8 cellular contexts compared by ENCODE assay signal in genomic region chr15:48963524-48964113, GRCh38. TPM values are rescaled to one million over a fixed set of nuclear protein-coding genes. Genes with fewer than 3 reads are reported as not detected.
DNase-seq lines count a peak whose midpoint lies in the region; FAIRE-seq and TF ChIP-seq lines count a peak whose summit lies in the region.

Gene SHC4 (minus strand): TSS chr15:48963919. CDS start chr15:48963015, 904 bp downstream.

- H3K27me3 Mint-ChIP-seq in T-helper 2 cell treated with Interferon-gamma antibody and Interleukin-4, amounts not matched to agents 5 μg/mL and 100 μg/mL, for 36 hours (ENCODE audit: low read depth): no peaks in the 10 kb centered on the region

- DNase-seq in AG04449 (ENCODE audit: low read depth, low spot score) (no peak), GM12891 (ENCODE audit: insufficient read length, low spot score) (peak; percentile 27), LoVo (ENCODE audit: low spot score) (peak; percentile 83), epithelial cell of esophagus (ENCODE audit: low read depth) (peak; percentile 83), lung microvascular endothelial cell (ENCODE audit: low read depth in 2 of 2) (peak; percentile 81 to 87), stromal cell of bone marrow (ENCODE audit: low read depth) (peak; percentile 69), cortex of kidney (lab: John Stamatoyannopoulos, UW) (no peak)
- peak; percentile 28 for DNase-seq in T-helper 2 cell treated with Interferon-gamma antibody and Interleukin-4, amounts not matched to agents 5 μg/mL and 100 μg/mL, for 36 hours (ENCODE audit: low spot score)

- FAIRE-seq in GM12891 (lab: Jason Lieb, UNC): peak; percentile 63

- peak within 1 kb of the TSS; percentile 67 for H3K4me3 ChIP-seq in AG04449 (ENCODE audit: low read depth, low read length)
- peak within 1 kb of the TSS; percentile 50 for H3K4me3 ChIP-seq in epithelial cell of esophagus (ENCODE audit: low read length)

- peak within 1 kb of the TSS; percentile 71 for H3K4me3 Mint-ChIP-seq in T-helper 2 cell treated with Interferon-gamma antibody and Interleukin-4, amounts not matched to agents 5 μg/mL and 100 μg/mL, for 36 hours

- CTCF ChIA-PET in AG04449 (lab: Yijun Ruan, JAX): interaction anchor here (0.7 to 11.8 kb wide), 12 partner anchors 20 to 459 kb away, joined by 3 to 166 read pairs (median 4); no protein-coding TSS in a partner anchor

- peak; percentile 36 for TF ChIP-seq CTCF in AG04449 (IDR thresholded peaks at IDR 0.05; ENCODE audit: insufficient read depth, low read length, missing control alignments)
- TF ChIP-seq CTCF in epithelial cell of esophagus (IDR thresholded peaks at IDR 0.05; ENCODE audit: insufficient read depth, low read depth, low read length, missing control alignments): peak; percentile 48

- no peaks in the 10 kb centered on the region for H3K9me3 Mint-ChIP-seq in T-helper 2 cell treated with Interferon-gamma antibody and Interleukin-4, amounts not matched to agents 5 μg/mL and 100 μg/mL, for 36 hours

- POLR2A ChIA-PET in AG04449 (lab: Yijun Ruan, JAX): interaction anchor here (0.9 to 2.0 kb wide), 4 partner anchors 12 to 86 kb away, joined by 4 to 6 read pairs (median 5); partner anchors contain the start of gene EID1

- TF ChIP-seq POLR2A in GM12891 (IDR thresholded peaks at IDR 0.05; ENCODE audit: low read depth, low read length): no peak

- H3K36me3 Mint-ChIP-seq in T-helper 2 cell treated with Interferon-gamma antibody and Interleukin-4, amounts not matched to agents 5 μg/mL and 100 μg/mL, for 36 hours (ENCODE audit: low read depth): peaks cover 4% of the 10 kb centered on the region

- peak within 1 kb of the TSS; percentile 78 for H3K27ac Mint-ChIP-seq in T-helper 2 cell treated with Interferon-gamma antibody and Interleukin-4, amounts not matched to agents 5 μg/mL and 100 μg/mL, for 36 hours

- H3K4me1 Mint-ChIP-seq in T-helper 2 cell treated with Interferon-gamma antibody and Interleukin-4, amounts not matched to agents 5 μg/mL and 100 μg/mL, for 36 hours (ENCODE audit: low read depth): peaks cover 43% of the 10 kb centered on the region

TF ChIP-seq in GM12891, 5 proteins besides CTCF, POLR2A, EP300 and RAD21:
- TF ChIP-seq SPI1 (IDR thresholded peaks at IDR 0.05; ENCODE audit: low read depth, low read length): no peak
TF ChIP-seq in GM12891: peak in this region for 0.

RNA-seq across cellular contexts. Expression of gene SHC4, which starts in this region (rescaled TPM):
- 0.28 TPM for polyA plus RNA-seq in GM12891 (2012; ENCODE audit: low read depth, missing spikeins)
- under 0.01 and 0.22 TPM in 2 replicates for total RNA-seq in lung microvascular endothelial cell

Comparison
In these comparisons a context has a peak if more than half of its experiments do, and no peak if none do; other contexts are left out.
1. Peak in DNase-seq in lung microvascular endothelial cell; RNA of the gene not detected or under 1 TPM.
2. DNase-seq: peak in GM12891 (single experiment), LoVo (single experiment), T-helper 2 cell treated with Interferon-gamma antibody and Interleukin-4, amounts not matched to agents 5 μg/mL and 100 μg/mL, for 36 hours (single experiment), epithelial cell of esophagus (single experiment) and stromal cell of bone marrow (single experiment); none in AG04449 (single experiment) and cortex of kidney (single experiment).